1 cellular context compared by ENCODE assay signal in the genomic region with DNA sequence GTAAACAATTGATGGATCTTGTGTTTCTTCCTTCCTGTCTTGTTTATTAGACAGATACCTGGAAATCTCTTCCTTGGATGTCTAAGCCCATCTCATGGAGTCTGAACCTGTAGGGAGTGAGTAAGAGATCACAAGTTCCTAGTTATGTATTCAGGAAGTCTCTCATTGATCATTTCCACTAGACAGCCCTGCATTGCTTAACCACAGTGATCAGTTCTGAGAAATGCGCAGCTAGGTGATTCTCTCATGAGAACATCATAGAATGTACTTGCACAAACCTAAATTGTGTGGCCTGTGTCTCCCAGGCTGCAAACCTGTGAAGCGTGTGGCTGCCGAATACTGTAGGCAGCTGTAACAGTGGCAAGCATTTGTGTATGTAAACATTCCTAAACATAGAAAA.
TF ChIP-seq lines count a peak whose summit lies in the region.

No MANE protein-coding gene starts in this region.

TF ChIP-seq in A549, 52 proteins besides CTCF, POLR2A, EP300 and RAD21 (continued from another document):
- TF ChIP-seq TP53 (CRISPR knock-in tag; IDR thresholded peaks at IDR 0.05) (no peak), EHF (CRISPR knock-in tag; IDR thresholded peaks at IDR 0.05) (no peak), JUNB (IDR thresholded peaks at IDR 0.05) (no peak)
